10 cellular contexts compared by ENCODE assay signal in the genomic region with DNA sequence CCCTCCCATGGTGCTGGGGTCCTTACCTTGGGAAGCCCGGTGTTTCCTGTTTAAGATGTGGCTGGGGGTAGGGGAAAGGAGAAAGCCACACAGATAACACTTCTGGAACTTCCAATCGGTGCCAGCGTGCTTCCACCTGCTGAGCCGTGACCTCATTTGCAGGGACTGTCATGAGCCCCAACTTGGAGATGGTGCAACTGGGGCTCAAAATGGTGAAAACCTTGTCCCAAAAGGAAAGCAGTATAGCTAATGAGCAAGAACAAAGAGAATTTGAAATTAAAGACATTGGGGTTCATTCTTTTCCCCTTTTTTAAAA. TPM values are rescaled to one million over a fixed set of nuclear protein-coding genes. Genes with fewer than 3 reads are reported as not detected.
DNase-seq lines count a peak whose midpoint lies in the region; ATAC-seq and TF ChIP-seq lines count a peak whose summit lies in the region.
"Had no signal": no experiment of that assay in that cellular context is flagged by ENCODE, and none has a peak within 500 bp of the region (broad histone marks: within the 10 kb centered on the region; RNA-seq: fewer than 3 reads in every experiment).

No MANE protein-coding gene starts in this region.

- no peaks in the 10 kb centered on the region for H3K9me3 Mint-ChIP-seq in progenitor cell of endocrine pancreas (ENCODE audit: low read depth)
- H3K9me3 Mint-ChIP-seq: stimulated activated effector memory CD8-positive, alpha-beta T cell treated with anti-CD3 and anti-CD28 coated beads, Interleukin-12 subunit alpha, Interleukin-12 subunit beta, amount 100 ng/mL, for 72 hours had no signal

- no peak overlapping the region for H3K4me3 Mint-ChIP-seq in progenitor cell of endocrine pancreas (ENCODE audit: low read depth)
- H3K4me3 Mint-ChIP-seq: stimulated activated effector memory CD8-positive, alpha-beta T cell treated with anti-CD3 and anti-CD28 coated beads, Interleukin-12 subunit alpha, Interleukin-12 subunit beta, amount 100 ng/mL, for 72 hours had no signal

- TF ChIP-seq POLR2A in gastroesophageal sphincter (IDR thresholded peaks at IDR 0.05) (no peak), GM18505 (IDR thresholded peaks at IDR 0.05; ENCODE audit: borderline replicate concordance, extremely low read depth, insufficient read depth, insufficient read length) (no peak), Peyer's patch (IDR thresholded peaks at IDR 0.05) (no peak)

- H3K4me1 ChIP-seq in left ventricle myocardium inferior (peaks cover 81% of the 10 kb centered on the region), gastroesophageal sphincter (peaks cover 0 to 66% (median 41%) of the 10 kb centered on the region in 3 donors), Peyer's patch (peaks cover 0 to 38% (median 0%) of the 10 kb centered on the region in 4 donors)

- no peak for TF ChIP-seq EP300 in gastroesophageal sphincter (IDR thresholded peaks at IDR 0.05)

- no peaks in the 10 kb centered on the region for H3K27me3 ChIP-seq in left ventricle myocardium inferior (ENCODE audit: low read depth)
- H3K27me3 ChIP-seq in gastroesophageal sphincter, result no peaks in the 10 kb centered on the region
- no peaks in the 10 kb centered on the region for H3K27me3 ChIP-seq in Peyer's patch

- DNase-seq in left ventricle myocardium inferior (no peak), cardiac septum (ENCODE audit: low spot score) (no peak), progenitor cell of endocrine pancreas (ENCODE audit: low spot score, unreplicated experiment) (no peak), Peyer's patch (no peak)
- no peak for DNase-seq in stimulated activated CD4-positive, alpha-beta T cell treated with anti-CD3 and anti-CD28 coated beads, Interleukin-12 subunit alpha, Interleukin-12 subunit beta, amount 100 ng/mL, for 4 hours
- DNase-seq: effector memory CD4-positive, alpha-beta T cell had no signal

- intact Hi-C loops in left ventricle myocardium inferior (cut with micrococcal nuclease) (no loop called here), cardiac septum (cut with DNase I) (no loop called here)

- peak overlapping the region; percentile 97 for H3K27ac Mint-ChIP-seq in progenitor cell of endocrine pancreas

- ATAC-seq in gastroesophageal sphincter (no peak), HG02938 (IDR thresholded peaks at IDR 0.05; ENCODE audit: unreplicated experiment) (no peak), GM18505 (IDR thresholded peaks at IDR 0.05; ENCODE audit: unreplicated experiment) (no peak)
- ATAC-seq: stimulated activated effector memory CD8-positive, alpha-beta T cell treated with anti-CD3 and anti-CD28 coated beads, Interleukin-12 subunit alpha, Interleukin-12 subunit beta, amount 100 ng/mL, for 72 hours had no signal

- H3K4me1 Mint-ChIP-seq in progenitor cell of endocrine pancreas (ENCODE audit: low read depth), result peaks cover 20% of the 10 kb centered on the region

- 48% methylated on average over 3 of the region's 4 CpGs; no CpG with 5 or more reads in 1 of the 2 donors for WGBS in gastroesophageal sphincter (ENCODE audit: low coverage in 1 of 2), 2 donors

- H3K9me3 ChIP-seq in left ventricle myocardium inferior (replicated peaks) (no peaks in the 10 kb centered on the region), gastroesophageal sphincter (no peaks in the 10 kb centered on the region), Peyer's patch (no peaks in the 10 kb centered on the region)

- peak overlapping the region; percentile 92 for H3K27ac ChIP-seq in left ventricle myocardium inferior (replicated peaks)
- H3K27ac ChIP-seq in gastroesophageal sphincter, result peak overlapping the region; percentile 65 to 95 (median 90)
- H3K27ac ChIP-seq in Peyer's patch, result peak overlapping the region in 2 of 4 donors; percentile 48 to 80

- H3K36me3 ChIP-seq in left ventricle myocardium inferior (no peaks in the 10 kb centered on the region), gastroesophageal sphincter (peaks cover 0 to 9% of the 10 kb centered on the region in 2 donors), Peyer's patch (peaks cover 0 to 6% (median 0%) of the 10 kb centered on the region in 3 donors)

- no peaks in the 10 kb centered on the region for H3K27me3 Mint-ChIP-seq in progenitor cell of endocrine pancreas

- H3K4me3 ChIP-seq in left ventricle myocardium inferior, result no peak overlapping the region
- H3K4me3 ChIP-seq in gastroesophageal sphincter, result no peak overlapping the region
- no peak overlapping the region for H3K4me3 ChIP-seq in Peyer's patch

- no peak for TF ChIP-seq CTCF in left ventricle myocardium inferior (IDR thresholded peaks at IDR 0.05; ENCODE audit: borderline replicate concordance)
- TF ChIP-seq CTCF in gastroesophageal sphincter (IDR thresholded peaks at IDR 0.05), result no peak
- no peak for TF ChIP-seq CTCF in progenitor cell of endocrine pancreas (IDR thresholded peaks at IDR 0.05; ENCODE audit: unreplicated experiment)
- TF ChIP-seq CTCF in Peyer's patch (IDR thresholded peaks at IDR 0.05), result no peak

- no peaks in the 10 kb centered on the region for H3K36me3 Mint-ChIP-seq in progenitor cell of endocrine pancreas (ENCODE audit: insufficient read depth)

RNA-seq across cellular contexts. Expression of gene TXN2, which starts 19.0 kb away (rescaled TPM):
- 113 TPM for total RNA-seq in left ventricle myocardium inferior
- total RNA-seq in cardiac septum, result 92.8 TPM
- 10 to 100 TPM; 36.4 to 78.3 (median 63.4) TPM for total RNA-seq in gastroesophageal sphincter
- total RNA-seq in progenitor cell of endocrine pancreas, result 55.0 and 59.6 TPM in 2 replicates
- 100 to 1,000 TPM in 1 of 4 donors, 10 to 100 TPM in 3; 75.7 to 116 (median 92.9) TPM for total RNA-seq in Peyer's patch

RNA-seq across cellular contexts. Expression of gene FOXRED2, which starts 44.4 kb away (rescaled TPM):
- total RNA-seq in left ventricle myocardium inferior, result 9.8 TPM
- total RNA-seq in cardiac septum, result 3.8 TPM
- 1 to 10 TPM; 3.1 to 7.3 (median 4.6) TPM for total RNA-seq in gastroesophageal sphincter
- total RNA-seq in progenitor cell of endocrine pancreas, result 22.7 and 23.5 TPM in 2 replicates
- 10 to 100 TPM in 1 of 4 donors, 1 to 10 TPM in 3; 2.8 to 16.5 (median 4.1) TPM for total RNA-seq in Peyer's patch
